10 cellular contexts compared by ENCODE assay signal in the genomic region with DNA sequence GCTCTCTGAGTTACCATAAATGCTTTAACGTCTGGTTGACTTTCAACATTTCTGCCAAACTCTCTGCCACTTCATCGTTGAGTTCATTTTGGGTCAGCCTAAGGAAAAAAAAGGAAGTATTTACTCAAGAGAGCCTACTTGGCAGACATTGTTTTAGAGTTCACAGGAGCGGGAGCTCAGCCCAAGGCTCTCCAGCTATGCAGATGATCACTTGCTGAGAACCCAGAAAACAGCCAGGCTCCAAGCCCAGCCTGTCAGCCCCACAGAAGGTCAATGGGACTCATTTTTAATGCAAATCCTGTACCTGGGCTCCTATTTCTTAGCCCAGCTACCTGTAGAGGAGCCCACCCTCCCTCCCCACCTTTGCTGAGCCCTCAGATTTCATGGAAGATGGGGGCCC. TPM values are rescaled to one million over a fixed set of nuclear protein-coding genes. Genes with fewer than 3 reads are reported as not detected.
DNase-seq lines count a peak whose midpoint lies in the region; ATAC-seq, FAIRE-seq and TF ChIP-seq lines count a peak whose summit lies in the region.
"Had no signal": no experiment of that assay in that cellular context is flagged by ENCODE, and none has a peak within 500 bp of the region (broad histone marks: within the 10 kb centered on the region; RNA-seq: fewer than 3 reads in every experiment).

No MANE protein-coding gene starts in this region.

- H3K4me3 Mint-ChIP-seq in activated naive CD8-positive, alpha-beta T cell treated with anti-CD3 and anti-CD28 coated beads for 36 hours = no peak overlapping the region
- H3K4me3 Mint-ChIP-seq: CD4-positive, CD25-positive, alpha-beta regulatory T cell had no signal

- H3K9me3 Mint-ChIP-seq in activated naive CD8-positive, alpha-beta T cell treated with anti-CD3 and anti-CD28 coated beads for 36 hours = no peaks in the 10 kb centered on the region

- no peak overlapping the region for H2AK5ac ChIP-seq in H1 (ENCODE audit: low read depth, low read length)

- TF ChIP-seq RAD21 in H1 (IDR thresholded peaks at IDR 0.05 in 1 of 2, conservative IDR thresholded peaks at IDR 0.05 in 1 of 2; ENCODE audit: low read depth in 2 of 2, low read length in 2 of 2) = no peak; a peak in 1 of 4 replicates

- no peak overlapping the region; a peak in 1 of 8 replicates for H3K4me3 ChIP-seq in H1 (ENCODE audit: extremely low read depth in 1 of 4, insufficient read depth in 2 of 4, low read depth in 3 of 4, low read length in 4 of 4)

- CTCF ChIA-PET in H1 (lab: Charles Lee; ENCODE audit: partially characterized antibody) = interaction anchor here (0.6 to 0.8 kb wide), 2 partner anchors 22 to 1586 kb away, joined by 3 read pairs; no protein-coding TSS in a partner anchor

- no peak for TF ChIP-seq EP300 in H1 (IDR thresholded peaks at IDR 0.05; ENCODE audit: borderline replicate concordance in 1 of 2, low read depth in 2 of 2, low read length in 2 of 2)

- peaks cover 2 to 11% (median 10%) of the 10 kb centered on the region in 4 experiments; a peak in 4 of 7 replicates for H3K4me1 ChIP-seq in H1 (replicated peaks in 1 of 4; ENCODE audit: control insufficient read depth in 3 of 4, insufficient read depth in 4 of 4, low read length in 3 of 4)

- H3K27me3 ChIP-seq in H1 (replicated peaks in 1 of 4; ENCODE audit: control insufficient read depth in 3 of 4, extremely low read depth in 1 of 4, insufficient read depth in 3 of 4, low read length in 3 of 4) = no peaks in the 10 kb centered on the region

- no peak overlapping the region for H3K9ac ChIP-seq in H1 (replicated peaks in 1 of 4; ENCODE audit: extremely low read depth in 1 of 4, low read depth in 3 of 4, low read length in 3 of 4)

- H3K4ac ChIP-seq in H1 (replicated peaks; ENCODE audit: insufficient read length, low read depth, low read length) = no peak overlapping the region

- TF ChIP-seq CTCF in H1 (IDR thresholded peaks at IDR 0.05; ENCODE audit: control extremely low read depth in 1 of 3, insufficient read depth in 1 of 3, low read depth in 1 of 3, low read length in 3 of 3) = no peak

- no peak overlapping the region for H4K91ac ChIP-seq in H1 (replicated peaks; ENCODE audit: insufficient read length, low read length)

- H4K20me1 ChIP-seq in H1 (replicated peaks in 1 of 2; ENCODE audit: control insufficient read depth in 1 of 2, insufficient read depth in 2 of 2, low read length in 2 of 2) = no peaks in the 10 kb centered on the region

- peaks cover 19% of the 10 kb centered on the region for H3K36me3 Mint-ChIP-seq in activated naive CD8-positive, alpha-beta T cell treated with anti-CD3 and anti-CD28 coated beads for 36 hours

- H3K27ac ChIP-seq in H1 (ENCODE audit: low read depth, low read length) = no peak overlapping the region

- H3K79me2 ChIP-seq in H1 (ENCODE audit: control insufficient read depth in 1 of 2, insufficient read depth in 2 of 2, low read length in 2 of 2) = no peaks in the 10 kb centered on the region

- intact Hi-C loops in Right ventricle myocardium inferior (cut with DNase I) = no loop called here
- intact Hi-C loops in cardiac septum (cut with DNase I) = no loop called here

- 19% methylated on average over 3 of the region's 3 CpGs; no CpG with 5 or more reads in 1 of the 2 experiments for WGBS in H1 (ENCODE audit: extremely low coverage in 1 of 2, insufficient coverage in 1 of 2, insufficient read length in 1 of 2, insufficient replicate concordance in 2 of 2, low coverage in 1 of 2, low lambda C conversion rate in 2 of 2, missing lambda C conversion rate in 1 of 2), 2 experiments

- peak overlapping the region; percentile 6 to 39; a peak in 3 of 4 replicates for H3K4me2 ChIP-seq in H1 (ENCODE audit: insufficient read depth in 1 of 2, low read depth in 2 of 2, low read length in 2 of 2)

- no peaks in the 10 kb centered on the region for H3K27me3 Mint-ChIP-seq in activated naive CD8-positive, alpha-beta T cell treated with anti-CD3 and anti-CD28 coated beads for 36 hours
- H3K27me3 Mint-ChIP-seq: CD4-positive, CD25-positive, alpha-beta regulatory T cell had no signal

- no peak overlapping the region for H3K23ac ChIP-seq in H1 (ENCODE audit: insufficient read length)

- H4K5ac ChIP-seq in H1 (ENCODE audit: insufficient read length, low read depth, low read length) = no peak overlapping the region

- no peak overlapping the region for H2AFZ ChIP-seq in H1 (ENCODE audit: low read length)

- no peak for FAIRE-seq in H1 (lab: Jason Lieb, UNC)

- H4K8ac ChIP-seq in H1 (ENCODE audit: extremely low read depth, insufficient read depth, low read length) = no peak overlapping the region

- peak in 1 of 2 experiments; percentile 27; a peak in 1 of 3 replicates for TF ChIP-seq POLR2A in H1 (IDR thresholded peaks at IDR 0.05; ENCODE audit: control extremely low read depth in 1 of 2, low read depth in 2 of 2, low read length in 2 of 2)

- H3K14ac ChIP-seq in H1 (ENCODE audit: insufficient read length) = no peak overlapping the region

- POLR2A ChIA-PET in H1 (lab: Charles Lee; ENCODE audit: partially characterized antibody) = no interaction called here

- H3K56ac ChIP-seq in H1 (replicated peaks; ENCODE audit: insufficient read length, low read depth, low read length) = no peak overlapping the region

- no peaks in the 10 kb centered on the region; the same call in 1 of the 2 replicates for H3K79me1 ChIP-seq in H1 (ENCODE audit: low read depth, low read length)

- H3K23me2 ChIP-seq in H1 (ENCODE audit: low read depth, low read length) = no peaks in the 10 kb centered on the region

- H3K18ac ChIP-seq in H1 (ENCODE audit: extremely low read depth, low read length) = no peak overlapping the region

- DNase-seq in Right ventricle myocardium inferior (ENCODE audit: missing footprints) (peak; percentile 84), cardiac septum (ENCODE audit: low spot score) (no peak), H1 (ENCODE audit: low read depth in 1 of 2, low spot score in 2 of 2) (no peak), mesenteric fat pad (ENCODE audit: low spot score) (peak; percentile 53)
- DNase-seq in activated naive CD8-positive, alpha-beta T cell treated with anti-CD3 and anti-CD28 coated beads for 36 hours = no peak
- DNase-seq: CD4-positive, CD25-positive, alpha-beta regulatory T cell; NCI-H1436 treated with DMSO at 0.1 percent for 48 hours had no signal

- H3K27ac Mint-ChIP-seq in activated naive CD8-positive, alpha-beta T cell treated with anti-CD3 and anti-CD28 coated beads for 36 hours = no peak overlapping the region

- H3K9me3 ChIP-seq in H1 (ENCODE audit: insufficient read depth in 2 of 2, low read depth in 1 of 2, low read length in 1 of 2) = peaks cover 0 to 2% of the 10 kb centered on the region in 2 experiments; a peak in 1 of 4 replicates

- no peak overlapping the region for H2BK15ac ChIP-seq in H1 (ENCODE audit: low read length)

- no peak overlapping the region for H2BK120ac ChIP-seq in H1 (replicated peaks; ENCODE audit: low read depth, low read length)

- peaks cover 3% of the 10 kb centered on the region for H3K4me1 Mint-ChIP-seq in activated naive CD8-positive, alpha-beta T cell treated with anti-CD3 and anti-CD28 coated beads for 36 hours

- peaks cover 0 to 9% (median 0%) of the 10 kb centered on the region in 4 experiments; a peak in 1 of 8 replicates for H3K36me3 ChIP-seq in H1 (ENCODE audit: control insufficient read depth in 2 of 4, insufficient read depth in 4 of 4, low read length in 3 of 4)

- H2BK12ac ChIP-seq in H1 (ENCODE audit: low read depth, low read length) = no peak overlapping the region

- ATAC-seq in Right ventricle myocardium inferior (peak; percentile 88), GM18511 (IDR thresholded peaks at IDR 0.05; ENCODE audit: unreplicated experiment) (no peak), GM18498 (IDR thresholded peaks at IDR 0.05; ENCODE audit: unreplicated experiment) (no peak)
- no peak for ATAC-seq in activated CD4-positive, CD25-positive, alpha-beta regulatory T cell treated with anti-CD3 and anti-CD28 coated beads, Interleukin-2, amount 50 U/mL, for 24 hours

- H2BK20ac ChIP-seq in H1 (ENCODE audit: low read length) = no peak overlapping the region

- H2BK5ac ChIP-seq in H1 (ENCODE audit: low read depth, low read length) = no peak overlapping the region

TF ChIP-seq in H1, 55 proteins besides CTCF, POLR2A, EP300 and RAD21:
- TF ChIP-seq POLR2AphosphoS5 (IDR thresholded peaks at IDR 0.05; ENCODE audit: low read depth, low read length) (0 out of 2 replicates have a peak, but pooled peaks have one; percentile 20), SP2 (IDR thresholded peaks at IDR 0.05; ENCODE audit: low read length) (no peak), YY1 (IDR thresholded peaks at IDR 0.05; ENCODE audit: low read depth, low read length) (peak; percentile 47; the same call in 1 of the 2 replicates), TAF7 (optimal IDR thresholded peaks at IDR 0.05; ENCODE audit: borderline replicate concordance, low read depth, low read length) (peak; percentile 75)
- TF ChIP-seq, protein P1, sequence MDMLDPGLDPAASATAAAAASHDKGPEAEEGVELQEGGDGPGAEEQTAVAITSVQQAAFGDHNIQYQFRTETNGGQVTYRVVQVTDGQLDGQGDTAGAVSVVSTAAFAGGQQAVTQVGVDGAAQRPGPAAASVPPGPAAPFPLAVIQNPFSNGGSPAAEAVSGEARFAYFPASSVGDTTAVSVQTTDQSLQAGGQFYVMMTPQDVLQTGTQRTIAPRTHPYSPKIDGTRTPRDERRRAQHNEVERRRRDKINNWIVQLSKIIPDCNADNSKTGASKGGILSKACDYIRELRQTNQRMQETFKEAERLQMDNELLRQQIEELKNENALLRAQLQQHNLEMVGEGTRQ (IDR thresholded peaks at IDR 0.05; ENCODE audit: low read length) = no peak
TF ChIP-seq in H1: peak in this region for 3.

RNA-seq across cellular contexts. Expression of a gene that starts 45.5 kb away (rescaled TPM):
- total RNA-seq in Right ventricle myocardium inferior (8.4 TPM), cardiac septum (13.2 TPM), mesenteric fat pad (41.8 TPM)
- total RNA-seq in H1 (2021; fragmentation: NEBNext Ultra II Directional; extraction: Animal tissue kit (Norgen Biotek cat#: 25700)) = 6.0 and 6.5 TPM in 2 replicates
- polyA plus RNA-seq in H1 (2011; rRNA removed) = 3.8 and 4.1 TPM in 2 replicates
- polyA plus RNA-seq in H1 (2011; cell fraction: cytosol; rRNA removed) = 4.0 TPM
- polyA plus RNA-seq in H1 (2011; cell fraction: nucleus; rRNA removed) = 8.3 TPM
- 3.9 to 4.6 TPM (median 4.1 TPM) in 4 replicates for polyA plus RNA-seq in H1 (2012, experiment 1 of 2)
- 3.0 TPM for polyA plus RNA-seq in H1 (2012, experiment 2 of 2)
- polyA plus RNA-seq in H1 (2013, experiment 1 of 2) = 4.5 TPM
- polyA plus RNA-seq in H1 (2013, experiment 2 of 2) = 4.3 TPM
- 5.6 and 5.9 TPM in 2 replicates for polyA minus RNA-seq in H1 (2011; rRNA and poly(A)+ RNA removed)
- 4.0 TPM for polyA minus RNA-seq in H1 (2011; cell fraction: cytosol; rRNA and poly(A)+ RNA removed)
- 10.1 TPM for polyA minus RNA-seq in H1 (2011; cell fraction: nucleus; rRNA and poly(A)+ RNA removed)
- total RNA-seq in activated naive CD8-positive, alpha-beta T cell treated with anti-CD3 and anti-CD28 coated beads for 36 hours = 10 to 100 TPM; 12.6 to 12.8 TPM

Comparison
In these comparisons a context has a peak if more than half of its experiments do, and no peak if none do; other contexts are left out.
1. DNase-seq: peak in Right ventricle myocardium inferior (single experiment) and mesenteric fat pad (single experiment); none in cardiac septum (single experiment), H1 (0 of 2) and activated naive CD8-positive, alpha-beta T cell treated with anti-CD3 and anti-CD28 coated beads for 36 hours (single experiment).